8 cellular contexts compared by ENCODE assay signal in the genomic region with DNA sequence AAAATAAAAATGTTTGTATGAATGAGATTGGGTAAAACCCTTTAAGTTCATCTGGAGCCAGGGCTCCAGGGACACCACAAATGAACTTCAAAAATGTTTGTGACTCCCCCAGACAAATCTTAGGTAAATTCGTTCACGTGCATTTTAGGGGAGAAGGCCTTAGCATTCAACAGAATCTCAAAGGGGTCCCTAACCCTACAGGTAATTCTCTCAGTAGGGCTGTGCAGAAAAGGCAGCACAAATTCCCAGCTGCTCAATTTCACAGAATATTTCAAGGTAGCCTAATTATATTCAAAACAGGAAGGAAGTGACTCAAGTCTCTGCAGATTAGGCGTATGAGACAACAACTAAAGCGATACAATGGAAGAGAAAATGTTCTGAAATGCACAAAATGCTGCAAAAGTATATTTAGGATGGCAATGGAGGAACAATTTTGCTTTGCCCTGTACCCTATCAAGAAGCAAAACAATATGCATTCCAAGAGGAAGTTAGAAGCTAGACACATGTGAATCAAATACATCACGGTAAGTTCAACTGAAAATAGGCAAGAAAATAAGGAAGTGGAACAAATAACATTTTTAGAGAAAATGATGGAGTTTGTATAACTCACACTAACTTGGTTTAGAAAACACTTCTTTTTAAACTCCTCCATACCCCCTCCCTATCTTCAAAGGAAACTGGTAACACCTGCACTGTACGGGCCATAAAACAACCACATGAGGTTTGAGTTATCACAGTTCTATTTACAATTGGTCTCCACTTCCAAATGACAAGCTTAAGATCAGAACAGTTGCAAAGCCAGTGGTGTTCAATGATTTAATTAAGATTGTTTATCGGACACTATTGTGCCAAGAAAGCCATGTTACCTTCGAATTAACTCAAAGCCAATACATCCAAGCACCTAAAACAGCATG. TPM values are rescaled to one million over a fixed set of nuclear protein-coding genes. Genes with fewer than 3 reads are reported as not detected.
DNase-seq lines count a peak whose midpoint lies in the region; ATAC-seq, FAIRE-seq and TF ChIP-seq lines count a peak whose summit lies in the region.

No MANE protein-coding gene starts in this region.

- H3K36me3 Mint-ChIP-seq in astrocyte (ENCODE audit: low read depth, unreplicated experiment), result peaks cover 2% of the 10 kb centered on the region
- H3K36me3 Mint-ChIP-seq in mesothelial cell of epicardium, result peaks cover 2% of the 10 kb centered on the region

- H2AK5ac ChIP-seq in trophoblast cell (ENCODE audit: low read length), result no peak overlapping the region

- no peak overlapping the region for H4K91ac ChIP-seq in trophoblast cell (ENCODE audit: low read depth, low read length)

- H3K9me3 ChIP-seq in astrocyte (ENCODE audit: insufficient read depth, low read depth, low read length) (no peaks in the 10 kb centered on the region), trophoblast cell (ENCODE audit: insufficient read depth, low read depth, low read length) (no peaks in the 10 kb centered on the region)

- H3K4me3 ChIP-seq in astrocyte (ENCODE audit: insufficient read depth, low read depth, low read length) (peak overlapping the region; percentile 76), trophoblast cell (ENCODE audit: low read depth, low read length) (no peak overlapping the region)

- peaks cover 27% of the 10 kb centered on the region for H3K4me1 ChIP-seq in astrocyte (ENCODE audit: insufficient read depth, low read length)
- no peaks in the 10 kb centered on the region for H3K4me1 ChIP-seq in trophoblast cell (ENCODE audit: control insufficient read depth in 1 of 2, insufficient read depth in 2 of 2, low read length in 2 of 2)

- H3K14ac ChIP-seq in trophoblast cell (ENCODE audit: low read length), result no peak overlapping the region

- no peak overlapping the region for H3K18ac ChIP-seq in trophoblast cell (ENCODE audit: low read length)

- ATAC-seq in HG03571 (IDR thresholded peaks at IDR 0.05; ENCODE audit: unreplicated experiment), result no peak
- no peak for ATAC-seq in GM19395 (IDR thresholded peaks at IDR 0.05; ENCODE audit: unreplicated experiment)

- no peak for FAIRE-seq in astrocyte (lab: Jason Lieb, UNC)

- TF ChIP-seq CTCF in astrocyte (IDR thresholded peaks at IDR 0.05; ENCODE audit: insufficient read depth, low read depth, low read length) (no peak), mesothelial cell of epicardium (IDR thresholded peaks at IDR 0.05; ENCODE audit: unreplicated experiment) (no peak)

- peak overlapping the region; percentile 93 for H3K4me2 ChIP-seq in astrocyte (ENCODE audit: low read length)
- H3K4me2 ChIP-seq in trophoblast cell (ENCODE audit: low read length), result no peak overlapping the region

- H3K23ac ChIP-seq in trophoblast cell (ENCODE audit: low read length), result no peak overlapping the region

- H3K4ac ChIP-seq in trophoblast cell (ENCODE audit: low read depth, low read length), result no peak overlapping the region

- H3K27me3 ChIP-seq in astrocyte (ENCODE audit: insufficient read depth, low read length) (no peaks in the 10 kb centered on the region), trophoblast cell (ENCODE audit: insufficient read depth, low read length) (no peaks in the 10 kb centered on the region)

- H4K8ac ChIP-seq in trophoblast cell (ENCODE audit: low read depth, low read length), result no peak overlapping the region

- H2BK5ac ChIP-seq in trophoblast cell (ENCODE audit: low read depth, low read length, poor library complexity), result no peak overlapping the region

- DNase-seq in AML-193 (lab: John Stamatoyannopoulos, UW) (peak; percentile 55 to 84), Kasumi-1 (lab: John Stamatoyannopoulos, UW) (peak; percentile 59), astrocyte (ENCODE audit: low read depth) (no peak), mesothelial cell of epicardium (ENCODE audit: low spot score in 2 of 2, unreplicated experiment in 2 of 2) (no peak), NCI-H2029 treated with DMSO at 0.1 percent for 48 hours (lab: John Stamatoyannopoulos, UW) (no peak), trophoblast cell (no peak)

- H3K4me1 Mint-ChIP-seq in astrocyte (ENCODE audit: low read depth, unreplicated experiment) (peaks cover 19% of the 10 kb centered on the region), mesothelial cell of epicardium (peaks cover 27% of the 10 kb centered on the region)

- no peak overlapping the region for H4K12ac ChIP-seq in trophoblast cell (ENCODE audit: low read depth, low read length)

- H2BK12ac ChIP-seq in trophoblast cell (ENCODE audit: low read length), result no peak overlapping the region

- H3K79me1 ChIP-seq in trophoblast cell (ENCODE audit: low read length), result peaks cover 8% of the 10 kb centered on the region

- no peak overlapping the region for H3K27ac Mint-ChIP-seq in astrocyte (ENCODE audit: unreplicated experiment)
- no peak overlapping the region for H3K27ac Mint-ChIP-seq in mesothelial cell of epicardium

- no peak overlapping the region for H2BK120ac ChIP-seq in trophoblast cell (ENCODE audit: insufficient read depth, low read length, poor library complexity)

- H3K36me3 ChIP-seq in astrocyte (ENCODE audit: insufficient read depth, low read length), result peaks cover 5% of the 10 kb centered on the region
- H3K36me3 ChIP-seq in trophoblast cell (ENCODE audit: control insufficient read depth in 1 of 2, insufficient read depth in 2 of 2, low read length in 2 of 2), result peaks cover 4 to 6% of the 10 kb centered on the region in 2 experiments

- H3K9ac ChIP-seq in astrocyte (ENCODE audit: low read length) (peak overlapping the region; percentile 88), trophoblast cell (ENCODE audit: low read length) (no peak overlapping the region)

- H3K27me3 Mint-ChIP-seq in astrocyte (ENCODE audit: low read depth, unreplicated experiment) (no peaks in the 10 kb centered on the region), mesothelial cell of epicardium (ENCODE audit: low read depth) (no peaks in the 10 kb centered on the region)

- H3K9me3 Mint-ChIP-seq in astrocyte (ENCODE audit: unreplicated experiment), result no peaks in the 10 kb centered on the region
- no peaks in the 10 kb centered on the region for H3K9me3 Mint-ChIP-seq in mesothelial cell of epicardium

- H3K4me3 Mint-ChIP-seq in astrocyte (ENCODE audit: unreplicated experiment), result peak overlapping the region; percentile 96
- H3K4me3 Mint-ChIP-seq in mesothelial cell of epicardium, result peak overlapping the region; percentile 95

- peaks cover 72% of the 10 kb centered on the region for H3K79me2 ChIP-seq in astrocyte (ENCODE audit: insufficient read depth, low read length)
- H3K79me2 ChIP-seq in trophoblast cell (ENCODE audit: control insufficient read depth, insufficient read depth, low read length, poor library complexity), result peaks cover 8% of the 10 kb centered on the region

- H2AFZ ChIP-seq in astrocyte (ENCODE audit: low read depth, low read length) (no peak overlapping the region), trophoblast cell (ENCODE audit: insufficient read depth, low read length, poor library complexity) (no peak overlapping the region)

- no CpG with 5 or more reads among the region's 8 CpGs for WGBS in trophoblast cell (ENCODE audit: extremely low coverage, insufficient coverage, insufficient read length)

- H3K27ac ChIP-seq in astrocyte (ENCODE audit: low read depth, low read length) (no peak overlapping the region), trophoblast cell (ENCODE audit: low read depth, low read length) (no peak overlapping the region)

- H4K20me1 ChIP-seq in astrocyte (ENCODE audit: insufficient read depth, low read length), result peaks cover 36% of the 10 kb centered on the region

RNA-seq across cellular contexts. Expression of a gene that starts 1.6 kb away (rescaled TPM):
- total RNA-seq in astrocyte (32.7 and 33.4 TPM in 2 replicates), mesothelial cell of epicardium (41.3 to 42.7 TPM (median 42.6 TPM) in 3 replicates)
- 13.6 and 15.0 TPM in 2 replicates for polyA plus RNA-seq in trophoblast cell (2013)

RNA-seq across cellular contexts. Expression of a gene that starts 4.7 kb away (rescaled TPM):
- total RNA-seq in astrocyte (22.5 and 23.9 TPM in 2 replicates), mesothelial cell of epicardium (25.1 to 28.1 TPM (median 27.6 TPM) in 3 replicates)
- 20.1 TPM in 2 replicates for polyA plus RNA-seq in trophoblast cell (2013)

RNA-seq across cellular contexts. Expression of a gene that starts 53.8 kb away (rescaled TPM):
- 11.5 and 13.0 TPM in 2 replicates for total RNA-seq in astrocyte
- total RNA-seq in mesothelial cell of epicardium, result 21.7 to 22.2 TPM (median 21.8 TPM) in 3 replicates
- 7.9 and 8.3 TPM in 2 replicates for polyA plus RNA-seq in trophoblast cell (2013)

Comparison
In these comparisons a context has a peak if more than half of its experiments do, and no peak if none do; other contexts are left out.
1. DNase-seq: peak in AML-193 (2 of 2) and Kasumi-1 (2 of 2); none in astrocyte (single experiment), mesothelial cell of epicardium (0 of 2), NCI-H2029 treated with DMSO at 0.1 percent for 48 hours (single experiment) and trophoblast cell (0 of 2).